Comparison of ENCODE assay signal across 35 cellular contexts in the genomic region with DNA sequence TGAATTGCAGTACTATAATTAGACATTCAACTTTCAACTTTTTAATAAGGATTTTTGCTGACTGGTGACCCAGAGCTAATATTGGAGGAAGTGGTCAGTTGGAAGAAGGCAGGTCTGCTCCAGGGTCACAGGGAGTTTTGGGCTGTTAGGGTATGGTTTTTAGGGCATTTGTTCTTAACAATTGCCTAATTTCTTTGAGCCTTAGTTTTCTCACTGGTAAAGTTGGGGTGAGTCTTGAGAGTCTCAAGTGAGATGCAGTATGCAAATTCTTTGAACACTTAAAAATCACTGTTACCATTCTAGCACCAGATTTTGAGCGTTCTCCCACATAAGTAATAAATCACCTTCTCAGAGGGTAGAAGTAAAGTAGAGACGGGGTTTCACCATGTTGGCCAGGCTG.
"Had no signal": no experiment of that assay in that cellular context is flagged by ENCODE, and none has a peak within 500 bp of the region (broad histone marks: within the 10 kb centered on the region; RNA-seq: fewer than 3 reads in every experiment).

No MANE protein-coding gene starts in this region.

- H3K27me3 ChIP-seq: MG63 had no signal

- DNase-seq: Karpas-422, Kasumi-1, MG63, MM.1S, MV-4-11, NCI-H1048, NCI-H1092, NCI-H1092 treated with DMSO at 0.1 percent for 48 hours, NCI-H1105, NCI-H1105 treated with DMSO at 0.1 percent for 48 hours, NCI-H1417, NCI-H1417 treated with DMSO at 0.1 percent for 48 hours, NCI-H1436, NCI-H1436 treated with DMSO at 0.1 percent for 48 hours, NCI-H146, NCI-H1694, NCI-H1694 treated with DMSO at 0.1 percent for 48 hours, NCI-H187, NCI-H187 treated with DMSO at 0.1 percent for 48 hours, NCI-H1930, NCI-H2029, NCI-H2029 treated with DMSO at 0.1 percent for 48 hours, NCI-H2081, NCI-H2081 treated with DMSO at 0.1 percent for 48 hours, NCI-H2107, NCI-H2171 treated with DMSO at 0.1 percent for 48 hours, NCI-H2227 treated with DMSO at 0.1 percent for 48 hours, NCI-H226, NCI-H345, NCI-H446, NCI-H446 treated with DMSO at 0.1 percent for 48 hours, NCI-H510A, NCI-H510A treated with DMSO at 0.1 percent for 48 hours, NCI-H524, NCI-H524 treated with DMSO at 0.1 percent for 48 hours had no signal

- H3K9me3 ChIP-seq: MG63 had no signal

- H3K4me3 ChIP-seq: MG63 had no signal

- H3K36me3 ChIP-seq: MG63 had no signal
